Comparison of ENCODE assay signal across 18 cellular contexts in the genomic region with DNA sequence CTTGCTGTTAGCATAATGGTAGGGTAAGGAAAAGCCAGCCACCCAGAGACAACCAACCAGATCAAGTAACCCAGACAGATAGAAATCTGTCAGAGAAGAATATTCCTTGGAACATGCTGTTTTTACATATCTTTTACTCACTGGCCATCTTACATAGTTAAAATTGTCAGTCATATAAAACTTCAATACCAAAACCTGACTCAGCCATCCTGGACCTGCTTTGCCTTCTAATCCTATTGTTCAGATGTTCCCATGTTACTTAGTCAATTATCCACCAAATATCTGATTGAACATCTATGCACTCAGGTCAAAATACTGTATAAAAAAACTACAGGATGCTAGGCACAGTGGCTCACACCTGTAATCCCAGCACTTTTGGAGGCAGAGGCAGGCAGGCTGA.
"Had no signal": no experiment of that assay in that cellular context is flagged by ENCODE, and none has a peak within 500 bp of the region (broad histone marks: within the 10 kb centered on the region; RNA-seq: fewer than 3 reads in every experiment).

No MANE protein-coding gene starts in this region.

- H3K27me3 ChIP-seq: thyroid gland had no signal

- DNase-seq: activated CD4-positive, alpha-beta T cell treated with anti-CD3 and anti-CD28 coated beads, Interleukin-2, amount 50 U/mL, for 1 hour; activated CD8-positive, alpha-beta memory T cell treated with anti-CD3 and anti-CD28 coated beads for 24 hours; activated naive CD4-positive, alpha-beta T cell; activated naive CD8-positive, alpha-beta T cell treated with anti-CD3 and anti-CD28 coated beads, Interleukin-2, amount 10 ng/mL, durations not matched to agents 7 days and 5 days; anterior cingulate cortex; dorsolateral prefrontal cortex; endodermal cell; lower lobe of right lung; stimulated activated CD4-positive, alpha-beta T cell treated with anti-CD3 and anti-CD28 coated beads, Interleukin-15, amount 100 ng/mL, for 24 hours; stimulated activated CD4-positive, alpha-beta T cell treated with anti-CD3 and anti-CD28 coated beads, Interleukin-4, amount 100 ng/mL, for 1 hour; stimulated activated naive B cell treated with anti-CD40 and anti-IgM and Interleukin-4, amounts not matched to agents 10 μg/mL and 1 μg/mL and 100 μg/mL, for 72 hours; T-cell; T-helper 9 cell; thyroid gland had no signal

- H3K9me3 ChIP-seq: lower lobe of right lung, thyroid gland had no signal

- H3K4me3 ChIP-seq: dorsolateral prefrontal cortex, lower lobe of right lung, skin epidermis, thyroid gland had no signal

- H3K9me3 Mint-ChIP-seq: endodermal cell, T-cell had no signal

- H3K4me1 Mint-ChIP-seq: activated naive CD8-positive, alpha-beta T cell treated with anti-CD3 and anti-CD28 coated beads, Interleukin-2, amount 10 ng/mL, durations not matched to agents 7 days and 5 days; endodermal cell; stimulated activated naive B cell treated with anti-CD40 and anti-IgM and Interleukin-4, amounts not matched to agents 10 μg/mL and 1 μg/mL and 100 μg/mL, for 72 hours; T-cell had no signal

- H3K27me3 Mint-ChIP-seq: T-cell had no signal

- H3K36me3 ChIP-seq: lower lobe of right lung, thyroid gland had no signal

- H3K36me3 Mint-ChIP-seq: activated naive CD8-positive, alpha-beta T cell treated with anti-CD3 and anti-CD28 coated beads, Interleukin-2, amount 10 ng/mL, durations not matched to agents 7 days and 5 days; stimulated activated naive B cell treated with anti-CD40 and anti-IgM and Interleukin-4, amounts not matched to agents 10 μg/mL and 1 μg/mL and 100 μg/mL, for 72 hours; T-cell had no signal

- H3K27ac Mint-ChIP-seq: activated naive CD8-positive, alpha-beta T cell treated with anti-CD3 and anti-CD28 coated beads, Interleukin-2, amount 10 ng/mL, durations not matched to agents 7 days and 5 days; endodermal cell; stimulated activated naive B cell treated with anti-CD40 and anti-IgM and Interleukin-4, amounts not matched to agents 10 μg/mL and 1 μg/mL and 100 μg/mL, for 72 hours; T-cell had no signal

- ATAC-seq: activated CD4-positive, CD25-positive, alpha-beta regulatory T cell treated with anti-CD3 and anti-CD28 coated beads, Interleukin-2, amount 50 U/mL, for 24 hours; esophagus mucosa; lower lobe of right lung; stimulated activated naive B cell treated with anti-CD40 and anti-IgM and Interleukin-4, amounts not matched to agents 10 μg/mL and 1 μg/mL and 100 μg/mL, for 72 hours; T-cell had no signal

- H3K27ac ChIP-seq: dorsolateral prefrontal cortex, lower lobe of right lung, skin epidermis, thyroid gland had no signal

- H3K4me1 ChIP-seq: lower lobe of right lung, thyroid gland had no signal

- H3K4me3 Mint-ChIP-seq: activated naive CD8-positive, alpha-beta T cell treated with anti-CD3 and anti-CD28 coated beads, Interleukin-2, amount 10 ng/mL, durations not matched to agents 7 days and 5 days; endodermal cell; neural crest cell; stimulated activated naive B cell treated with anti-CD40 and anti-IgM and Interleukin-4, amounts not matched to agents 10 μg/mL and 1 μg/mL and 100 μg/mL, for 72 hours; T-cell had no signal
